ENCODE assay signal across 2 cellular contexts in genomic region chr9:133458643-133459312, GRCh38.
TF ChIP-seq lines count a peak whose summit lies in the region.

No MANE protein-coding gene starts in this region.

TF ChIP-seq in K562, 482 proteins besides CTCF, POLR2A, EP300 and RAD21:
- peak in 1 of 2 experiments; percentile 53 for TF ChIP-seq AFF1 (IDR thresholded peaks at IDR 0.05; ENCODE audit: low read depth in 1 of 2, partially characterized antibody in 2 of 2)
- peak; percentile 34; the same call in 1 of the 2 replicates for TF ChIP-seq CEBPG (CRISPR knock-in tag; IDR thresholded peaks at IDR 0.05)
- TF ChIP-seq CEBPG (tag; conservative IDR thresholded peaks at IDR 0.05 in 1 of 2, IDR thresholded peaks at IDR 0.05 in 1 of 2): no peak
- TF ChIP-seq DIDO1 (tag; IDR thresholded peaks at IDR 0.05; ENCODE audit: low read depth): no peak
- TF ChIP-seq PYGO2 (tag; IDR thresholded peaks at IDR 0.05): no peak
- no peak for TF ChIP-seq HBP1 (CRISPR knock-in tag; IDR thresholded peaks at IDR 0.05)
TF ChIP-seq in K562: peak in this region for 2.

TF ChIP-seq in HEK293T, 16 proteins besides CTCF, POLR2A, EP300 and RAD21:
- TF ChIP-seq TARDBP (IDR thresholded peaks at IDR 0.05): no peak
- no peak for TF ChIP-seq NFRKB (IDR thresholded peaks at IDR 0.05)
- no peak for TF ChIP-seq ZNF384 (IDR thresholded peaks at IDR 0.05)
- TF ChIP-seq BHLHE40 (IDR thresholded peaks at IDR 0.05; ENCODE audit: borderline replicate concordance): no peak
- TF ChIP-seq PKNOX1 (IDR thresholded peaks at IDR 0.05): no peak
- no peak for TF ChIP-seq LEF1 (IDR thresholded peaks at IDR 0.05; ENCODE audit: borderline replicate concordance)
- TF ChIP-seq L3MBTL2 (conservative IDR thresholded peaks at IDR 0.05): no peak
- no peak for TF ChIP-seq ELF4 (IDR thresholded peaks at IDR 0.05)
- TF ChIP-seq SUZ12 (IDR thresholded peaks at IDR 0.05): no peak
- no peak for TF ChIP-seq ARNT (IDR thresholded peaks at IDR 0.05)
- no peak for TF ChIP-seq FOXM1 (IDR thresholded peaks at IDR 0.05; ENCODE audit: borderline replicate concordance)
- no peak for TF ChIP-seq HDGF (IDR thresholded peaks at IDR 0.05; ENCODE audit: borderline replicate concordance)
- no peak for TF ChIP-seq SP1 (IDR thresholded peaks at IDR 0.05)
- no peak for TF ChIP-seq CTBP1 (IDR thresholded peaks at IDR 0.05; ENCODE audit: borderline replicate concordance)
